In the genomic region with DNA sequence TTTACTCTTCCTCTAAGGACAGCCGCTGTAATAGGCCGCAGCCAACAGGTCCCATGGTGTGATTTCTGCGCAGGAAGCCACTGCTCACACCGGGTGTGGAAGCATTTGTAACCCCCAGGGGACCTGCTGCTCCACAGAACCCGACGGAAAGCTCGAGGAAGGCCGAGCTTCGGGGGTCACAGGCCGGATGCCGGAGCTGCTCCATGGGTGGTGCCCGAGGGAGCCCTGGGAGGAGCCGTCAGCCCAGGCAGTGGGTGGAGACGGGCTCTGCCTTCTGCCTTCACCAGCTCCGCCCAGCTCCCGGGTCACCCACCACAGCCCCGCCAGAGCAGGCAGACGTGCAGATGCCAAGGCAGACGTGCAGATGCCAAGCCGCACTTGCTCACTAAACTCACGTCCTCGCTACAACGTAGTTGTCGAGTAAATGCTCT, we compare ENCODE assay signal across 1 cellular context.
TF ChIP-seq lines count a peak whose summit lies in the region.

No MANE protein-coding gene starts in this region.

TF ChIP-seq in GM23338, 12 proteins besides CTCF, POLR2A, EP300 and RAD21 (continued from another document):
- TF ChIP-seq ZNF331 (CRISPR knock-in tag; IDR thresholded peaks at IDR 0.05; ENCODE audit: low read depth) (no peak), POLR2AphosphoS5 (IDR thresholded peaks at IDR 0.05; ENCODE audit: low read depth) (no peak), EZH2phosphoT487 (IDR thresholded peaks at IDR 0.05; ENCODE audit: unreplicated experiment) (no peak), ZNF114 (CRISPR knock-in tag; IDR thresholded peaks at IDR 0.05) (no peak), STAT1 (IDR thresholded peaks at IDR 0.05; ENCODE audit: unreplicated experiment) (no peak), NANOG (IDR thresholded peaks at IDR 0.05; ENCODE audit: borderline replicate concordance) (no peak)
- TF ChIP-seq, protein P1, sequence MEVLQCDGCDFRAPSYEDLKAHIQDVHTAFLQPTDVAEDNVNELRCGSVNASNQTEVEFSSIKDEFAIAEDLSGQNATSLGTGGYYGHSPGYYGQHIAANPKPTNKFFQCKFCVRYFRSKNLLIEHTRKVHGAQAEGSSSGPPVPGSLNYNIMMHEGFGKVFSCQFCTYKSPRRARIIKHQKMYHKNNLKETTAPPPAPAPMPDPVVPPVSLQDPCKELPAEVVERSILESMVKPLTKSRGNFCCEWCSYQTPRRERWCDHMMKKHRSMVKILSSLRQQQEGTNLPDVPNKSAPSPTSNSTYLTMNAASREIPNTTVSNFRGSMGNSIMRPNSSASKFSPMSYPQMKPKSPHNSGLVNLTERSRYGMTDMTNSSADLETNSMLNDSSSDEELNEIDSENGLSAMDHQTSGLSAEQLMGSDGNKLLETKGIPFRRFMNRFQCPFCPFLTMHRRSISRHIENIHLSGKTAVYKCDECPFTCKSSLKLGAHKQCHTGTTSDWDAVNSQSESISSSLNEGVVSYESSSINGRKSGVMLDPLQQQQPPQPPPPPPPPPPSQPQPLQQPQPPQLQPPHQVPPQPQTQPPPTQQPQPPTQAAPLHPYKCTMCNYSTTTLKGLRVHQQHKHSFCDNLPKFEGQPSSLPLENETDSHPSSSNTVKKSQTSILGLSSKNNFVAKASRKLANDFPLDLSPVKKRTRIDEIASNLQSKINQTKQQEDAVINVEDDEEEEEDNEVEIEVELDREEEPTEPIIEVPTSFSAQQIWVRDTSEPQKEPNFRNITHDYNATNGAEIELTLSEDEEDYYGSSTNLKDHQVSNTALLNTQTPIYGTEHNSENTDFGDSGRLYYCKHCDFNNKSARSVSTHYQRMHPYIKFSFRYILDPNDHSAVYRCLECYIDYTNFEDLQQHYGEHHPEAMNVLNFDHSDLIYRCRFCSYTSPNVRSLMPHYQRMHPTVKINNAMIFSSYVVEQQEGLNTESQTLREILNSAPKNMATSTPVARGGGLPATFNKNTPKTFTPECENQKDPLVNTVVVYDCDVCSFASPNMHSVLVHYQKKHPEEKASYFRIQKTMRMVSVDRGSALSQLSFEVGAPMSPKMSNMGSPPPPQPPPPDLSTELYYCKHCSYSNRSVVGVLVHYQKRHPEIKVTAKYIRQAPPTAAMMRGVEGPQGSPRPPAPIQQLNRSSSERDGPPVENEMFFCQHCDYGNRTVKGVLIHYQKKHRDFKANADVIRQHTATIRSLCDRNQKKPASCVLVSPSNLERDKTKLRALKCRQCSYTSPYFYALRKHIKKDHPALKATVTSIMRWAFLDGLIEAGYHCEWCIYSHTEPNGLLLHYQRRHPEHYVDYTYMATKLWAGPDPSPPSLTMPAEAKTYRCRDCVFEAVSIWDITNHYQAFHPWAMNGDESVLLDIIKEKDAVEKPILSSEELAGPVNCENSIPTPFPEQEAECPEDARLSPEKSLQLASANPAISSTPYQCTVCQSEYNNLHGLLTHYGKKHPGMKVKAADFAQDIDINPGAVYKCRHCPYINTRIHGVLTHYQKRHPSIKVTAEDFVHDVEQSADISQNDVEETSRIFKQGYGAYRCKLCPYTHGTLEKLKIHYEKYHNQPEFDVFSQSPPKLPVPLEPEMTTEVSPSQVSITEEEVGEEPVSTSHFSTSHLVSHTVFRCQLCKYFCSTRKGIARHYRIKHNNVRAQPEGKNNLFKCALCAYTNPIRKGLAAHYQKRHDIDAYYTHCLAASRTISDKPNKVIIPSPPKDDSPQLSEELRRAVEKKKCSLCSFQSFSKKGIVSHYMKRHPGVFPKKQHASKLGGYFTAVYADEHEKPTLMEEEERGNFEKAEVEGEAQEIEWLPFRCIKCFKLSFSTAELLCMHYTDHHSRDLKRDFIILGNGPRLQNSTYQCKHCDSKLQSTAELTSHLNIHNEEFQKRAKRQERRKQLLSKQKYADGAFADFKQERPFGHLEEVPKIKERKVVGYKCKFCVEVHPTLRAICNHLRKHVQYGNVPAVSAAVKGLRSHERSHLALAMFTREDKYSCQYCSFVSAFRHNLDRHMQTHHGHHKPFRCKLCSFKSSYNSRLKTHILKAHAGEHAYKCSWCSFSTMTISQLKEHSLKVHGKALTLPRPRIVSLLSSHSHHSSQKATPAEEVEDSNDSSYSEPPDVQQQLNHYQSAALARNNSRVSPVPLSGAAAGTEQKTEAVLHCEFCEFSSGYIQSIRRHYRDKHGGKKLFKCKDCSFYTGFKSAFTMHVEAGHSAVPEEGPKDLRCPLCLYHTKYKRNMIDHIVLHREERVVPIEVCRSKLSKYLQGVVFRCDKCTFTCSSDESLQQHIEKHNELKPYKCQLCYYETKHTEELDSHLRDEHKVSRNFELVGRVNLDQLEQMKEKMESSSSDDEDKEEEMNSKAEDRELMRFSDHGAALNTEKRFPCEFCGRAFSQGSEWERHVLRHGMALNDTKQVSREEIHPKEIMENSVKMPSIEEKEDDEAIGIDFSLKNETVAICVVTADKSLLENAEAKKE (CRISPR knock-in tag; IDR thresholded peaks at IDR 0.05) = no peak
- TF ChIP-seq, protein P2, sequence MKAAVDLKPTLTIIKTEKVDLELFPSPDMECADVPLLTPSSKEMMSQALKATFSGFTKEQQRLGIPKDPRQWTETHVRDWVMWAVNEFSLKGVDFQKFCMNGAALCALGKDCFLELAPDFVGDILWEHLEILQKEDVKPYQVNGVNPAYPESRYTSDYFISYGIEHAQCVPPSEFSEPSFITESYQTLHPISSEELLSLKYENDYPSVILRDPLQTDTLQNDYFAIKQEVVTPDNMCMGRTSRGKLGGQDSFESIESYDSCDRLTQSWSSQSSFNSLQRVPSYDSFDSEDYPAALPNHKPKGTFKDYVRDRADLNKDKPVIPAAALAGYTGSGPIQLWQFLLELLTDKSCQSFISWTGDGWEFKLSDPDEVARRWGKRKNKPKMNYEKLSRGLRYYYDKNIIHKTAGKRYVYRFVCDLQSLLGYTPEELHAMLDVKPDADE (IDR thresholded peaks at IDR 0.05) = no peak
